Comparison of ENCODE assay signal across 9 cellular contexts in the genomic region with DNA sequence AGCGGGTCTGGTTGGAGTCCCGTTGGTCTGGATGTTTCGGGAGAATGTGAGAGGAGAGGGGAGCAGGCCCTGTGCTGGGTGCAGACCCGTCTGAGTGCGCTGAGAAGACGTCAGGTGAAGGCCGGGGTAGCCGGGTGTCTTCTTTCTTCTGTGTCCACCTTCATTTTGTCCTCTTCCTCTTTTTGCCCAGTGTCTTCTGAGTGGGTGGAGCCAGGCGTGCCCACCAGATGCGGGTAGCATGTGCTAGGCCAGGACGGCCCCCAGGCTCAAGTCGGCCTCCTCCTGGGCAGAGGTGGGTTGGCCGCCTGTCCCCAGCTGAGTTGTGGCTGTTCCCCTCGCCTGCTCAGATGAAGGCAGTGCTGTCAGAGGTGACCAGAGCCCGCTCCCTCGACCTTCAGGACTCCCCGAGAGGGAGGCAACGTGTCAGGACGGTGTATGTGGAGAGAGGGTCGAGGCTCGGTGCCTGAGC. TPM values are rescaled to one million over a fixed set of nuclear protein-coding genes. Genes with fewer than 3 reads are reported as not detected.
DNase-seq lines count a peak whose midpoint lies in the region; ATAC-seq and TF ChIP-seq lines count a peak whose summit lies in the region.
"Had no signal": no experiment of that assay in that cellular context is flagged by ENCODE, and none has a peak within 500 bp of the region (broad histone marks: within the 10 kb centered on the region; RNA-seq: fewer than 3 reads in every experiment).

No MANE protein-coding gene starts in this region.

- H3K9me3 Mint-ChIP-seq in H9 = no peaks in the 10 kb centered on the region

- H3K23me2 ChIP-seq in H9 (ENCODE audit: insufficient read length, low read depth, low read length, poor library complexity, severe bottlenecking) = peaks cover 6% of the 10 kb centered on the region

- no peak overlapping the region for H3K23ac ChIP-seq in H9 (ENCODE audit: insufficient read length, low read depth, low read length)

- no peak for ATAC-seq in HG02571 (IDR thresholded peaks at IDR 0.05; ENCODE audit: unreplicated experiment)
- no peak for ATAC-seq in GM21423 (IDR thresholded peaks at IDR 0.05; ENCODE audit: unreplicated experiment)

- no peaks in the 10 kb centered on the region; the same call in 1 of the 2 replicates for H3K79me2 ChIP-seq in H9 (ENCODE audit: insufficient read depth, low read length)

- TF ChIP-seq POLR2A in spleen (IDR thresholded peaks at IDR 0.05) = no peak

- H3K4me2 ChIP-seq in H9 (ENCODE audit: insufficient read depth, insufficient read length, low read length) = no peak overlapping the region
- H3K4me2 ChIP-seq: KMS-11 had no signal

- no peaks in the 10 kb centered on the region for H3K9me3 ChIP-seq in H9 (ENCODE audit: control insufficient read depth, low read depth, low read length)
- no peaks in the 10 kb centered on the region for H3K9me3 ChIP-seq in iPS-15b (ENCODE audit: control insufficient read depth, insufficient read depth, low read length)
- H3K9me3 ChIP-seq in spleen = no peaks in the 10 kb centered on the region

- intact Hi-C loops in spleen (cut with DNase I; ENCODE audit: low total_unique reads) = no loop called here

- no peaks in the 10 kb centered on the region for H3K79me1 ChIP-seq in H9 (ENCODE audit: insufficient read depth, low read depth, low read length, poor library complexity, severe bottlenecking)

- peaks cover 31 to 38% of the 10 kb centered on the region in 2 experiments for H3K4me1 Mint-ChIP-seq in H9

- peak overlapping the region; percentile 71 for H3K18ac ChIP-seq in H9 (ENCODE audit: insufficient read length, low read depth, low read length)

- peaks cover 30% of the 10 kb centered on the region for H3K27me3 Mint-ChIP-seq in H9 (ENCODE audit: low read depth)

- H3K4me3 ChIP-seq in iPS-15b (ENCODE audit: low read depth, low read length) (no peak overlapping the region), spleen (peak overlapping the region in 1 of 8 donors; percentile 84)

- H3K36me3 ChIP-seq in iPS-15b (ENCODE audit: control insufficient read depth, insufficient read depth, low read length) = peaks cover 6% of the 10 kb centered on the region
- peaks cover 0 to 33% (median 4%) of the 10 kb centered on the region in 6 donors for H3K36me3 ChIP-seq in spleen

- peak overlapping the region; percentile 68 for H4K91ac ChIP-seq in H9 (ENCODE audit: insufficient read length, low read depth, low read length)

- H3K4me1 ChIP-seq in H9 (ENCODE audit: insufficient read depth, low read length) (peaks cover 11% of the 10 kb centered on the region; the same call in 1 of the 2 replicates), iPS-15b (ENCODE audit: control insufficient read depth, insufficient read depth, low read length) (peaks cover 11% of the 10 kb centered on the region), spleen (peaks cover 13 to 84% (median 53%) of the 10 kb centered on the region in 6 donors)

- H3K36me3 Mint-ChIP-seq in H9 (ENCODE audit: insufficient read depth in 1 of 3, low read depth in 3 of 3) = peaks cover 14 to 23% (median 22%) of the 10 kb centered on the region in 3 experiments; a peak in 6 of 7 replicates

- peak overlapping the region; percentile 43; the same call in 1 of the 2 replicates for H3K4ac ChIP-seq in H9 (ENCODE audit: low read depth, low read length)

- H3K4me3 Mint-ChIP-seq in H9 = peak overlapping the region; percentile 27 to 76; a peak in 3 of 5 replicates

- H3K27me3 ChIP-seq in H9 (ENCODE audit: insufficient read depth, low read length) (peaks cover 12% of the 10 kb centered on the region; the same call in 1 of the 2 replicates), iPS-15b (ENCODE audit: control insufficient read depth, insufficient read depth, low read length) (peaks cover 12% of the 10 kb centered on the region), spleen (replicated peaks in 1 of 7) (peaks cover 0 to 32% (median 5%) of the 10 kb centered on the region in 7 donors)

- H2BK120ac ChIP-seq in H9 (ENCODE audit: low read depth, low read length, poor library complexity, severe bottlenecking) = no peak overlapping the region

- no peak overlapping the region for H2AFZ ChIP-seq in H9 (ENCODE audit: low read length)

- peak overlapping the region; percentile 48 for H2BK5ac ChIP-seq in H9 (ENCODE audit: insufficient read length, low read length)

- no peak overlapping the region for H3T11ph ChIP-seq in H9 (ENCODE audit: low read length)

- no peak overlapping the region for H3K56ac ChIP-seq in H9 (ENCODE audit: insufficient read length, low read depth, low read length)

- H4K8ac ChIP-seq in H9 (replicated peaks; ENCODE audit: insufficient read length, low read depth, low read length) = no peak overlapping the region

- DNase-seq in H9 (no peak), spleen (no peak), iPS-NIHi7 (ENCODE audit: extremely low spot score) (no peak), GM20000 (ENCODE audit: low spot score) (no peak)

- no peak overlapping the region for H2AK5ac ChIP-seq in H9 (ENCODE audit: insufficient read length, low read length)

- H2BK15ac ChIP-seq in H9 (ENCODE audit: low read depth, low read length) = no peak overlapping the region

- no peaks in the 10 kb centered on the region for H4K20me1 ChIP-seq in H9 (ENCODE audit: control insufficient read depth, insufficient read depth, insufficient read length)

- no peak overlapping the region for H2BK20ac ChIP-seq in H9 (ENCODE audit: low read depth, low read length, poor library complexity, severe bottlenecking)

- peak overlapping the region; percentile 29 for H2BK12ac ChIP-seq in H9 (ENCODE audit: insufficient read length, low read depth, low read length)

- peak overlapping the region; percentile 46 for H3K27ac ChIP-seq in H9 (ENCODE audit: insufficient read length, low read depth, low read length)
- peak overlapping the region; percentile 42; the same call in 1 of the 2 replicates for H3K27ac ChIP-seq in VCaP
- H3K27ac ChIP-seq in spleen = peak overlapping the region in 5 of 8 donors; percentile 39 to 91 (median 88)
- H3K27ac ChIP-seq: KMS-11 had no signal

- peak overlapping the region; percentile 53 to 70 (median 65); a peak in 6 of 7 replicates for H3K27ac Mint-ChIP-seq in H9

- TF ChIP-seq CTCF in H9 (conservative IDR thresholded peaks at IDR 0.05) (no peak), VCaP (conservative IDR thresholded peaks at IDR 0.05) (no peak), spleen (IDR thresholded peaks at IDR 0.05 in 8 of 11, conservative IDR thresholded peaks at IDR 0.05 in 3 of 11) (no peak), GM20000 (IDR thresholded peaks at IDR 0.05; ENCODE audit: extremely low read depth, missing control alignments) (no peak)

- H3K9ac ChIP-seq in H9 (ENCODE audit: extremely low read depth, insufficient read length, low read length) (peak overlapping the region; percentile 12), iPS-15b (ENCODE audit: low read depth, low read length) (peak overlapping the region; percentile 83)
- H3K9ac ChIP-seq: KMS-11 had no signal

- peak overlapping the region; percentile 48 for H4K5ac ChIP-seq in H9 (ENCODE audit: insufficient read length, low read depth, low read length)

- peak overlapping the region; percentile 82 for H3K14ac ChIP-seq in H9 (ENCODE audit: insufficient read depth, low read length)

- no CpG with 5 or more reads among the region's 21 CpGs for WGBS in H9 (ENCODE audit: extremely low coverage, insufficient read length, low lambda C conversion rate)
- 85 to 89% (median 88%) methylated on average over 21 of the region's 21 CpGs for WGBS in spleen, 5 donors

RNA-seq across cellular contexts. Expression of a gene that starts 3.5 kb away (rescaled TPM):
- total RNA-seq in H9 (2021) (19.4 and 21.4 TPM in 2 replicates), spleen (10 to 100 TPM; 14.7 to 51.2 (median 38.5) TPM)
- 10 to 100 TPM; 15.3 to 26.5 (median 21.8) TPM for polyA plus RNA-seq in spleen
